Comparison of ENCODE assay signal across 19 cellular contexts in the genomic region with DNA sequence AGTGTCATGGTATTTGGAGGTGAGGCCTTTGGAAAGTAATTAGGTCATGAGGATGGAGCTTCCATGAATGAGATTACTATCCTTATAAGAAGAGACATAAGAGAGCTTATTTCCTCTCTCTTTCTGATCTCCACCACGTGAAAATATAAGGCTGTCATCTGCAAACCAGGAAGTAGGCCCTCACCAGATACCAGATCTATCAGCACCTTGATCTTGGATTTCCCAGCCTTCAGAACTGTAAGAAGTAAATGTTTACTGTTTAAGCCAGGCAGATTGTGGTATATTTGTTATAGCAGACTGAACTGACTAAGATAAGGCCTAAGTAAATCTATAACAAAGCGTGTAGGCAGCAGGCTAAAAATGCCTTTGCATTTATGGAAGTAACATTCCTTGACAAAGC. TPM values are rescaled to one million over a fixed set of nuclear protein-coding genes. Genes with fewer than 3 reads are reported as not detected.
"Had no signal": no experiment of that assay in that cellular context is flagged by ENCODE, and none has a peak within 500 bp of the region (broad histone marks: within the 10 kb centered on the region; RNA-seq: fewer than 3 reads in every experiment).

No MANE protein-coding gene starts in this region.

- H3K4me3 Mint-ChIP-seq: activated T-helper 1 cell treated with anti-CD3 and anti-CD28 coated beads, Interleukin-12 subunit alpha, Interleukin-12 subunit beta, Interleukin-2, Interleukin-4 antibody, amounts not matched to agents 30 ng/mL and 10 ng/mL and 1 ng/mL, durations not matched to agents 14 hours and 24 hours and 36 hours; memory B cell; neural crest cell had no signal

- H3K36me3 ChIP-seq: gastrocnemius medialis, heart right ventricle, left lung, transverse colon, WERI-Rb-1 had no signal

- H3K4me1 ChIP-seq: gastrocnemius medialis, heart right ventricle, left lung, transverse colon had no signal

- H3K27me3 ChIP-seq: gastrocnemius medialis, heart right ventricle, left lung, transverse colon had no signal

- H3K27ac Mint-ChIP-seq: activated T-helper 1 cell treated with anti-CD3 and anti-CD28 coated beads, Interleukin-12 subunit alpha, Interleukin-12 subunit beta, Interleukin-2, Interleukin-4 antibody, amounts not matched to agents 30 ng/mL and 10 ng/mL and 1 ng/mL, durations not matched to agents 14 hours and 24 hours and 36 hours; memory B cell had no signal

- H3K4me1 Mint-ChIP-seq: neural crest cell had no signal

- H3K4me3 ChIP-seq: gastrocnemius medialis, heart right ventricle, left lung, transverse colon had no signal

- H3K9me3 Mint-ChIP-seq: activated T-helper 1 cell treated with anti-CD3 and anti-CD28 coated beads, Interleukin-12 subunit alpha, Interleukin-12 subunit beta, Interleukin-2, Interleukin-4 antibody, amounts not matched to agents 30 ng/mL and 10 ng/mL and 1 ng/mL, durations not matched to agents 14 hours and 24 hours and 36 hours; memory B cell; neural crest cell had no signal

- DNase-seq: activated CD4-positive, alpha-beta T cell treated with anti-CD3 and anti-CD28 coated beads for 48 hours; activated naive CD4-positive, alpha-beta T cell; caudate nucleus; effector memory CD4-positive, alpha-beta T cell; gastrocnemius medialis; heart right ventricle; islet precursor cell; left lung; stimulated activated CD4-positive, alpha-beta T cell treated with anti-CD3 and anti-CD28 coated beads, Interleukin-2, amount 100 ng/mL, for 24 hours; substantia nigra; transverse colon; WERI-Rb-1 had no signal

- H3K36me3 Mint-ChIP-seq: memory B cell had no signal

- ATAC-seq: gastrocnemius medialis, heart right ventricle, left lung, sciatic nerve had no signal

- H3K27ac ChIP-seq: epithelial cell of prostate, gastrocnemius medialis, heart right ventricle, left lung, transverse colon, WERI-Rb-1 had no signal

- H3K9me3 ChIP-seq: gastrocnemius medialis, heart right ventricle, left lung, transverse colon had no signal

RNA-seq across cellular contexts. Expression of a gene that starts 25.4 kb away (rescaled TPM):
- total RNA-seq: osteocyte, pulmonary artery endothelial cell had no signal

RNA-seq across cellular contexts. Expression of a gene that starts 30.6 kb away (rescaled TPM):
- total RNA-seq: activated T-helper 1 cell treated with anti-CD3 and anti-CD28 coated beads, Interleukin-12 subunit alpha, Interleukin-12 subunit beta, Interleukin-2, Interleukin-4 antibody, amounts not matched to agents 30 ng/mL and 10 ng/mL and 1 ng/mL, durations not matched to agents 14 hours and 24 hours and 36 hours; gastrocnemius medialis; heart right ventricle; left lung; neural crest cell; osteocyte; pulmonary artery endothelial cell; transverse colon had no signal
